ENCODE assay signal across 8 cellular contexts in genomic region chr10:69801434-69802315, GRCh38. TPM values are rescaled to one million over a fixed set of nuclear protein-coding genes. Genes with fewer than 3 reads are reported as not detected.
A peak's percentile ranks its signal among the peaks of the same experiment; 100 is the strongest.
DNase-seq lines count a peak whose midpoint lies in the region; ATAC-seq and TF ChIP-seq lines count a peak whose summit lies in the region.

TSS of gene COL13A1 (plus strand) at chr10:69801906. CDS start at chr10:69802424, 518 bp downstream.

- no peaks in the 10 kb centered on the region for H3K36me3 ChIP-seq in testis (ENCODE audit: low read depth, missing control alignments)

- no peak within 1 kb of the TSS for H3K27ac ChIP-seq in testis

- no peak for TF ChIP-seq POLR2A in testis (IDR thresholded peaks at IDR 0.05)

- WGBS in testis, 2 donors: 3 to 4% methylated on average over 33 to 51 of the region's 58 CpGs

- TF ChIP-seq CTCF in choroid plexus epithelial cell (conservative IDR thresholded peaks at IDR 0.05; ENCODE audit: low read depth, low read length) (no peak), testis (IDR thresholded peaks at IDR 0.05) (no peak)

- peak; percentile 19 for ATAC-seq in left colon

- intact Hi-C loops in left colon (cut with DNase I, micrococcal nuclease) (no loop called here), testis (cut with DNase I; ENCODE audit: low total_unique reads) (no loop called here)

- H3K4me1 ChIP-seq in testis: peaks cover 17% of the 10 kb centered on the region

- peak within 1 kb of the TSS; percentile 71 for H3K4me3 ChIP-seq in choroid plexus epithelial cell (ENCODE audit: low read depth, low read length)
- H3K4me3 ChIP-seq in testis: peak within 1 kb of the TSS; percentile 10 to 48

- DNase-seq in ELF-1 (ENCODE audit: low read depth, low spot score): peak; percentile 93
- peak; percentile 58 for DNase-seq in NCI-H510A (lab: John Stamatoyannopoulos, UW)
- peak; percentile 55 for DNase-seq in choroid plexus epithelial cell (ENCODE audit: low read depth)
- DNase-seq in left colon: peak in 1 of 2 donors; percentile 41
- DNase-seq in testis: peak; percentile 18
- no peak for DNase-seq in KBM-7
- no peak for DNase-seq in stimulated activated naive CD4-positive, alpha-beta T cell (lab: John Stamatoyannopoulos, UW)
- DNase-seq in activated CD4-positive, alpha-beta T cell treated with anti-CD3 and anti-CD28 coated beads for 4 hours: no peak

- no peaks in the 10 kb centered on the region for H3K9me3 ChIP-seq in testis

- in situ Hi-C loops in KBM-7 (cut with MboI; ENCODE audit: low pct_unique_long_range_greater_than_20kb, low sequenced_read_pairs): no loop called here

- no peaks in the 10 kb centered on the region for H3K27me3 ChIP-seq in testis

RNA-seq across cellular contexts. Expression of gene COL13A1, which starts in this region (rescaled TPM):
- total RNA-seq in left colon (1 to 10 TPM in 1 of 2 donors, under 1 TPM in 1; 0.70 to 1.4 TPM), testis (1 to 10 TPM in 1 of 2 donors, under 1 TPM in 1; 0.94 to 1.5 TPM)
- 2.5 TPM for polyA plus RNA-seq in testis (ENCODE audit: insufficient read depth, low read depth, low replicate concordance)

Comparison
In these comparisons a context has a peak if more than half of its experiments do, and no peak if none do; other contexts are left out.
1. DNase-seq: peak in ELF-1 (single experiment), NCI-H510A (single experiment), choroid plexus epithelial cell (single experiment) and testis (single experiment); none in KBM-7 (single experiment), stimulated activated naive CD4-positive, alpha-beta T cell (0 of 6) and activated CD4-positive, alpha-beta T cell treated with anti-CD3 and anti-CD28 coated beads for 4 hours (0 of 2).